19 cellular contexts compared by ENCODE assay signal in genomic region chr11:249062-249461, GRCh38.
"Had no signal": no experiment of that assay in that cellular context is flagged by ENCODE, and none has a peak within 500 bp of the region (broad histone marks: within the 10 kb centered on the region; RNA-seq: fewer than 3 reads in every experiment).

No MANE protein-coding gene starts in this region.

- H3K4me3 ChIP-seq: left ventricle myocardium inferior, sigmoid colon, spleen, suprapubic skin, upper lobe of left lung had no signal

- H3K27me3 ChIP-seq: brain microvascular endothelial cell, sigmoid colon, spleen, suprapubic skin, upper lobe of left lung had no signal

- DNase-seq: activated CD4-positive, alpha-beta T cell treated with anti-CD3 and anti-CD28 coated beads, Interleukin-2, amount 10 ng/mL, durations not matched to agents 7 days and 5 days; brain microvascular endothelial cell; cortex of kidney; effector CD8-positive, alpha-beta T cell; foreskin fibroblast; hypothalamus; kidney; left ventricle myocardium inferior; naive B cell; SIG-M5; sigmoid colon; spleen; T-helper 17 cell; upper lobe of left lung had no signal

- H3K9me3 ChIP-seq: left ventricle myocardium inferior, sigmoid colon, spleen, suprapubic skin, upper lobe of left lung had no signal

- H3K27ac Mint-ChIP-seq: activated CD4-positive, alpha-beta T cell treated with anti-CD3 and anti-CD28 coated beads, Interleukin-2, amount 10 ng/mL, durations not matched to agents 7 days and 5 days; activated naive CD4-positive, alpha-beta T cell treated with anti-CD3 and anti-CD28 coated beads, Interleukin-2, amount 50 U/mL, for 24 hours; T-helper 17 cell; WTC11 had no signal

- ATAC-seq: T-helper 17 cell, WTC11 had no signal

- H3K4me3 Mint-ChIP-seq: activated CD4-positive, alpha-beta T cell treated with anti-CD3 and anti-CD28 coated beads, Interleukin-2, amount 10 ng/mL, durations not matched to agents 7 days and 5 days; activated naive CD4-positive, alpha-beta T cell treated with anti-CD3 and anti-CD28 coated beads, Interleukin-2, amount 50 U/mL, for 24 hours; central memory CD8-positive, alpha-beta T cell; naive B cell; T-helper 17 cell; WTC11 had no signal

- H3K4me1 ChIP-seq: left ventricle myocardium inferior, parathyroid adenoma, sigmoid colon, suprapubic skin, upper lobe of left lung had no signal

- H3K27ac ChIP-seq: brain microvascular endothelial cell, left ventricle myocardium inferior, parathyroid adenoma, sigmoid colon, spleen, suprapubic skin, upper lobe of left lung had no signal

- H3K27me3 Mint-ChIP-seq: activated CD4-positive, alpha-beta T cell treated with anti-CD3 and anti-CD28 coated beads, Interleukin-2, amount 10 ng/mL, durations not matched to agents 7 days and 5 days; activated naive CD4-positive, alpha-beta T cell treated with anti-CD3 and anti-CD28 coated beads, Interleukin-2, amount 50 U/mL, for 24 hours; central memory CD8-positive, alpha-beta T cell; naive B cell; T-helper 17 cell had no signal

- H3K79me2 ChIP-seq: parathyroid adenoma had no signal

- H2AFZ ChIP-seq: parathyroid adenoma had no signal

- H3K9me3 Mint-ChIP-seq: activated CD4-positive, alpha-beta T cell treated with anti-CD3 and anti-CD28 coated beads, Interleukin-2, amount 10 ng/mL, durations not matched to agents 7 days and 5 days; activated naive CD4-positive, alpha-beta T cell treated with anti-CD3 and anti-CD28 coated beads, Interleukin-2, amount 50 U/mL, for 24 hours; central memory CD8-positive, alpha-beta T cell; naive B cell; WTC11 had no signal

- H3K9ac ChIP-seq: parathyroid adenoma had no signal
